15 cellular contexts compared by ENCODE assay signal in genomic region chr19:52688335-52688734, GRCh38. TPM values are rescaled to one million over a fixed set of nuclear protein-coding genes. Genes with fewer than 3 reads are reported as not detected.
DNase-seq lines count a peak whose midpoint lies in the region; ATAC-seq and TF ChIP-seq lines count a peak whose summit lies in the region.
"Had no signal": no experiment of that assay in that cellular context is flagged by ENCODE, and none has a peak within 500 bp of the region (broad histone marks: within the 10 kb centered on the region; RNA-seq: fewer than 3 reads in every experiment).

No MANE protein-coding gene starts in this region.

- peak overlapping the region; percentile 95 for H3K9ac ChIP-seq in Loucy (ENCODE audit: low read depth, low read length, poor library complexity, severe bottlenecking)

- H3K4me1 ChIP-seq in Loucy (ENCODE audit: insufficient read depth, low read length, poor library complexity, severe bottlenecking): peaks cover 34% of the 10 kb centered on the region

- H4K20me1 ChIP-seq in Loucy (ENCODE audit: insufficient read depth, low read length, poor library complexity, severe bottlenecking): peaks cover 22% of the 10 kb centered on the region

- no peaks in the 10 kb centered on the region for H3K36me3 ChIP-seq in Loucy (ENCODE audit: insufficient read depth, low read length)

- no peaks in the 10 kb centered on the region for H3K27me3 ChIP-seq in Loucy (ENCODE audit: insufficient read depth, low read length, poor library complexity, severe bottlenecking)

- H3K27ac Mint-ChIP-seq in T-helper 2 cell treated with Interferon-gamma antibody and Interleukin-4, amounts not matched to agents 5 μg/mL and 100 μg/mL, for 36 hours: no peak overlapping the region
- H3K27ac Mint-ChIP-seq in neural crest cell (ENCODE audit: unreplicated experiment): no peak overlapping the region

- TF ChIP-seq CTCF in Loucy (conservative IDR thresholded peaks at IDR 0.05; ENCODE audit: low read length): no peak
- no peak for TF ChIP-seq CTCF in neural crest cell (conservative IDR thresholded peaks at IDR 0.05)

- no peaks in the 10 kb centered on the region for H3K9me3 ChIP-seq in Loucy (ENCODE audit: insufficient read depth, low read depth, low read length)
- H3K9me3 ChIP-seq: left ventricle myocardium inferior had no signal

- DNase-seq in T-helper 2 cell treated with Interferon-gamma antibody and Interleukin-4, amounts not matched to agents 5 μg/mL and 100 μg/mL, for 36 hours (ENCODE audit: low spot score): no peak
- DNase-seq in T-helper 2 cell: no peak
- DNase-seq in ecto neural progenitor cell (ENCODE audit: low spot score): peak; percentile 11
- no peak for DNase-seq in neural crest cell (ENCODE audit: low read depth, low spot score)
- DNase-seq in NCI-H1092 (lab: John Stamatoyannopoulos, UW): no peak
- no peak for DNase-seq in G401 (ENCODE audit: low spot score)
- DNase-seq: amniotic stem cell; left ventricle myocardium inferior; NCI-H1048; SIG-M5; stimulated activated CD4-positive, alpha-beta T cell treated with anti-CD3 and anti-CD28 coated beads, Interleukin-4, amount 100 ng/mL, for 4 hours; WERI-Rb-1 had no signal

- H3K27me3 Mint-ChIP-seq in T-helper 2 cell treated with Interferon-gamma antibody and Interleukin-4, amounts not matched to agents 5 μg/mL and 100 μg/mL, for 36 hours (ENCODE audit: low read depth): no peaks in the 10 kb centered on the region
- H3K27me3 Mint-ChIP-seq in neural crest cell (ENCODE audit: low read depth): no peaks in the 10 kb centered on the region
- H3K27me3 Mint-ChIP-seq: stimulated activated memory B cell treated with anti-CD40 and anti-IgM and Interleukin-4, amounts not matched to agents 10 μg/mL and 1 μg/mL and 100 μg/mL, for 72 hours had no signal

- in situ Hi-C loops in G401 (cut with HindIII; ENCODE audit: low sequenced_read_pairs): no loop called here

- H3K4me2 ChIP-seq in Loucy (ENCODE audit: low read depth, low read length, poor library complexity, severe bottlenecking): peak overlapping the region; percentile 98

- H3K9me3 Mint-ChIP-seq in T-helper 2 cell treated with Interferon-gamma antibody and Interleukin-4, amounts not matched to agents 5 μg/mL and 100 μg/mL, for 36 hours: peaks cover 21% of the 10 kb centered on the region
- H3K9me3 Mint-ChIP-seq in neural crest cell: no peaks in the 10 kb centered on the region
- H3K9me3 Mint-ChIP-seq: stimulated activated memory B cell treated with anti-CD40 and anti-IgM and Interleukin-4, amounts not matched to agents 10 μg/mL and 1 μg/mL and 100 μg/mL, for 72 hours had no signal

- H2AFZ ChIP-seq in Loucy (ENCODE audit: low read length): no peak overlapping the region

- peak overlapping the region; percentile 97 for H3K4me3 ChIP-seq in Loucy (ENCODE audit: low read length, poor library complexity, severe bottlenecking)

- no peaks in the 10 kb centered on the region for H3F3A ChIP-seq in Loucy (ENCODE audit: low read depth)

- peaks cover 61% of the 10 kb centered on the region for H3K79me2 ChIP-seq in Loucy (ENCODE audit: insufficient read depth, low read length)

- H3K4me3 Mint-ChIP-seq in T-helper 2 cell treated with Interferon-gamma antibody and Interleukin-4, amounts not matched to agents 5 μg/mL and 100 μg/mL, for 36 hours: peak overlapping the region; percentile 96
- H3K4me3 Mint-ChIP-seq in neural crest cell: peak overlapping the region; percentile 90

- H3K9me2 ChIP-seq in Loucy (replicated peaks; ENCODE audit: low read depth, low read length): no peaks in the 10 kb centered on the region

- peaks cover 38% of the 10 kb centered on the region for H3K36me3 Mint-ChIP-seq in T-helper 2 cell treated with Interferon-gamma antibody and Interleukin-4, amounts not matched to agents 5 μg/mL and 100 μg/mL, for 36 hours (ENCODE audit: low read depth)
- peaks cover 4% of the 10 kb centered on the region for H3K36me3 Mint-ChIP-seq in neural crest cell (ENCODE audit: low read depth)

- H3K4me1 Mint-ChIP-seq in T-helper 2 cell treated with Interferon-gamma antibody and Interleukin-4, amounts not matched to agents 5 μg/mL and 100 μg/mL, for 36 hours (ENCODE audit: low read depth): peaks cover 24% of the 10 kb centered on the region
- H3K4me1 Mint-ChIP-seq in neural crest cell: peaks cover 44% of the 10 kb centered on the region

- ATAC-seq in GM19455 (IDR thresholded peaks at IDR 0.05; ENCODE audit: unreplicated experiment): no peak
- ATAC-seq: stimulated activated memory B cell treated with anti-CD40 and anti-IgM and Interleukin-4, amounts not matched to agents 10 μg/mL and 1 μg/mL and 100 μg/mL, for 72 hours had no signal

RNA-seq across cellular contexts. Expression of gene ZNF611, which starts 46.5 kb away (rescaled TPM):
- total RNA-seq in neural crest cell: 20.6 and 25.7 TPM in 2 replicates
- 3.9 and 8.9 TPM in 2 replicates for total RNA-seq in G401 (2014; rRNA removed; shearing (Covaris generic))

RNA-seq across cellular contexts. Expression of gene ZNF83, which starts 50.2 kb away (rescaled TPM):
- total RNA-seq in neural crest cell: 45.6 and 46.3 TPM in 2 replicates
- total RNA-seq in G401 (2014; rRNA removed; shearing (Covaris generic)): 14.0 and 19.4 TPM in 2 replicates
